ENCODE assay signal across 16 cellular contexts in the genomic region with DNA sequence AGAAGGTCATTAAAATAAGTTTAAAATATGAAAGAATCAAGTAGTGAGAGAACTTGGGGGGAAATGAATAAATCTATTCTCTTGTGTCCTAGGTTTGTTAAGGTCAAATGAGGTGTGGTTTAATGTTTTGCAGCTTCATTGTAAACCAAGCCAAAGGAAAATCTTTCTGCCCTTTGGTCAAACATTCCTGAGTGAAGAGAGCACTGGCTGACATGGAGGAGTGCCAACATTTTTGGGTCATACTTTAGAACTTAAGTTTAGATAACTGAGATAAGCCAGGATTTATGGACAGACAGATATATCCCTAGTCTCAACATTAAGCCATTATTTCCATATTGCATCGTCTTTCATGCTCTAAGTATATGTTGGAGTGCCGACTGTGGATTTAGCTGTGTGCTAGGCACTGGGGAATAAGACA.
DNase-seq lines count a peak whose midpoint lies in the region; ATAC-seq and TF ChIP-seq lines count a peak whose summit lies in the region.
"Had no signal": no experiment of that assay in that cellular context is flagged by ENCODE, and none has a peak within 500 bp of the region (broad histone marks: within the 10 kb centered on the region; RNA-seq: fewer than 3 reads in every experiment).

No MANE protein-coding gene starts in this region.

- H3K9me3 ChIP-seq in WERI-Rb-1 (ENCODE audit: severe bottlenecking), result no peaks in the 10 kb centered on the region
- H3K9me3 ChIP-seq: upper lobe of left lung had no signal

- H3K27me3 ChIP-seq in ACC112 (ENCODE audit: insufficient read depth, low read length) (no peaks in the 10 kb centered on the region), WERI-Rb-1 (ENCODE audit: insufficient read depth, low read depth, severe bottlenecking) (no peaks in the 10 kb centered on the region)
- H3K27me3 ChIP-seq: BLaER1 treated with 17β-estradiol and CSF1 and Interleukin-3, amounts not matched to agents 10 nM and 100 nM; upper lobe of left lung had no signal

- peak; percentile 97 for DNase-seq in HS-5 (ENCODE audit: low read depth)
- peak; percentile 79 for DNase-seq in astrocyte of the spinal cord (ENCODE audit: low read depth, low spot score)
- DNase-seq in kidney glomerular epithelial cell (lab: John Stamatoyannopoulos, UW), result peak; percentile 75
- DNase-seq in DMS53 treated with DMSO at 0.1 percent for 48 hours (lab: John Stamatoyannopoulos, UW; ENCODE audit: unreplicated experiment), result no peak
- no peak for DNase-seq in G401 (ENCODE audit: low spot score)
- DNase-seq in WERI-Rb-1, result no peak
- DNase-seq: activated gamma-delta T cell treated with Interleukin-2 at 50 U/mL for 16 hours, natural killer cell, NCI-H446 treated with DMSO at 0.1 percent for 48 hours, T-helper 9 cell, upper lobe of left lung had no signal

- TF ChIP-seq CTCF in astrocyte of the spinal cord (IDR thresholded peaks at IDR 0.05; ENCODE audit: low read depth, low read length) (no peak), WERI-Rb-1 (IDR thresholded peaks at IDR 0.05; ENCODE audit: low read depth, low read length) (no peak)

- H3K36me3 ChIP-seq in ACC112 (ENCODE audit: insufficient read depth, low read length) (no peaks in the 10 kb centered on the region), WERI-Rb-1 (peaks cover 26% of the 10 kb centered on the region)
- H3K36me3 ChIP-seq: upper lobe of left lung had no signal

- no peak overlapping the region for H3K4me3 ChIP-seq in ACC112 (ENCODE audit: low read depth, low read length)
- H3K4me3 ChIP-seq in astrocyte of the spinal cord (ENCODE audit: low read depth, low read length), result no peak overlapping the region
- no peak overlapping the region for H3K4me3 ChIP-seq in WERI-Rb-1 (ENCODE audit: low read depth, low read length)
- H3K4me3 ChIP-seq: BLaER1 treated with 17β-estradiol and CSF1 and Interleukin-3, amounts not matched to agents 10 nM and 100 nM; K562; upper lobe of left lung had no signal

- peaks cover 11% of the 10 kb centered on the region for H3K79me2 ChIP-seq in ACC112 (ENCODE audit: control insufficient read depth, insufficient read depth, low read length, unreplicated experiment)

- H2AFZ ChIP-seq in ACC112 (ENCODE audit: low read length, unreplicated experiment), result no peak overlapping the region

- H3K4me1 ChIP-seq in ACC112 (ENCODE audit: control insufficient read depth, insufficient read depth, low read length, unreplicated experiment), result peaks cover 46% of the 10 kb centered on the region

- in situ Hi-C loops in astrocyte of the spinal cord (cut with HindIII; ENCODE audit: low sequenced_read_pairs) (no loop called here), G401 (cut with HindIII; ENCODE audit: low sequenced_read_pairs) (no loop called here)

- H3K27ac ChIP-seq in ACC112 (ENCODE audit: low read depth, low read length) (peak overlapping the region; percentile 59), WERI-Rb-1 (no peak overlapping the region)
- H3K27ac ChIP-seq: BLaER1 treated with 17β-estradiol and CSF1 and Interleukin-3, amounts not matched to agents 10 nM and 100 nM; upper lobe of left lung had no signal

- no peak for ATAC-seq in HG02884 (IDR thresholded peaks at IDR 0.05; ENCODE audit: unreplicated experiment)
- ATAC-seq: esophagus mucosa, K562, natural killer cell had no signal

Comparison
In these comparisons a context has a peak if more than half of its experiments do, and no peak if none do; other contexts are left out.
1. DNase-seq: peak in HS-5 (single experiment), astrocyte of the spinal cord (single experiment) and kidney glomerular epithelial cell (single experiment); none in DMS53 treated with DMSO at 0.1 percent for 48 hours (single experiment), G401 (single experiment) and WERI-Rb-1 (single experiment).